ENCODE assay signal across 21 cellular contexts in genomic region chr13:59891053-59891452, GRCh38.
DNase-seq lines count a peak whose midpoint lies in the region; ATAC-seq, FAIRE-seq and TF ChIP-seq lines count a peak whose summit lies in the region.
"Had no signal": no experiment of that assay in that cellular context is flagged by ENCODE, and none has a peak within 500 bp of the region (broad histone marks: within the 10 kb centered on the region; RNA-seq: fewer than 3 reads in every experiment).

No MANE protein-coding gene starts in this region.

- TF ChIP-seq CTCF in endothelial cell of umbilical vein (IDR thresholded peaks at IDR 0.05; ENCODE audit: extremely low read depth in 1 of 2, insufficient read depth in 1 of 2, low read depth in 1 of 2, low read length in 2 of 2) (no peak), osteoblast (IDR thresholded peaks at IDR 0.05; ENCODE audit: extremely low read depth, low read depth, low read length) (no peak)

- ATAC-seq in HG02981 (IDR thresholded peaks at IDR 0.05; ENCODE audit: unreplicated experiment): no peak
- ATAC-seq: GM23338, K562 had no signal

- no peaks in the 10 kb centered on the region for H3K27me3 ChIP-seq in endothelial cell of umbilical vein (ENCODE audit: control insufficient read depth in 2 of 2, insufficient read depth in 2 of 2, low read length in 2 of 2)
- no peaks in the 10 kb centered on the region for H3K27me3 ChIP-seq in osteoblast (ENCODE audit: insufficient read depth, low read length)

- intact Hi-C loops in endothelial cell of umbilical vein (cut with micrococcal nuclease): no loop called here

- DNase-seq in EH (ENCODE audit: low read depth): peak; percentile 11
- DNase-seq in NCI-H69 (lab: John Stamatoyannopoulos, UW): peak; percentile 22
- DNase-seq in endothelial cell of umbilical vein (ENCODE audit: low read depth, low spot score): no peak
- no peak for DNase-seq in osteoblast (ENCODE audit: insufficient read length, low spot score, missing footprints)
- no peak for DNase-seq in central memory CD4-positive, alpha-beta T cell
- DNase-seq in NCI-H748 (lab: John Stamatoyannopoulos, UW; ENCODE audit: unreplicated experiment): no peak
- DNase-seq: AML-193; Caco-2; CD4-positive, alpha-beta T cell; GDM1; HCEC 1CT; IMR-90 had no signal

- H3K36me3 ChIP-seq in endothelial cell of umbilical vein (ENCODE audit: control insufficient read depth in 2 of 2, extremely low read depth in 1 of 2, insufficient read depth in 2 of 2, low read length in 2 of 2) (no peaks in the 10 kb centered on the region), osteoblast (ENCODE audit: insufficient read depth, low read length) (no peaks in the 10 kb centered on the region)

- H4K20me1 ChIP-seq in endothelial cell of umbilical vein (replicated peaks; ENCODE audit: control insufficient read depth, extremely low read depth, insufficient read depth, low read length) (no peaks in the 10 kb centered on the region), osteoblast (ENCODE audit: insufficient read depth, low read length) (no peaks in the 10 kb centered on the region)

- H3K9me3 ChIP-seq in endothelial cell of umbilical vein (replicated peaks; ENCODE audit: control insufficient read depth, insufficient read depth, low read length) (no peaks in the 10 kb centered on the region), osteoblast (ENCODE audit: low read depth, low read length) (no peaks in the 10 kb centered on the region)

- no peak overlapping the region for H3K4me2 ChIP-seq in endothelial cell of umbilical vein (ENCODE audit: insufficient read depth, low read length)
- H3K4me2 ChIP-seq in osteoblast (ENCODE audit: insufficient read depth, low read length): no peak overlapping the region
- H3K4me2 ChIP-seq: GM23338 had no signal

- H2AFZ ChIP-seq in endothelial cell of umbilical vein (ENCODE audit: low read depth, low read length) (no peak overlapping the region), osteoblast (ENCODE audit: low read length) (no peak overlapping the region)
- H2AFZ ChIP-seq: GM23338 had no signal

- dilution Hi-C loops in endothelial cell of umbilical vein (cut with MboI; ENCODE audit: extremely low pct_ligation_motif_present, low sequenced_read_pairs): no loop called here

- H3K9me1 ChIP-seq in endothelial cell of umbilical vein (replicated peaks; ENCODE audit: control insufficient read depth, extremely low read depth, insufficient read depth, low read length): no peaks in the 10 kb centered on the region

- H3K4me1 ChIP-seq in endothelial cell of umbilical vein (ENCODE audit: control insufficient read depth, extremely low read depth, insufficient read depth, low read length) (no peaks in the 10 kb centered on the region), osteoblast (ENCODE audit: insufficient read depth, low read length) (peaks cover 24% of the 10 kb centered on the region)
- H3K4me1 ChIP-seq: Caco-2 had no signal

- H3K79me2 ChIP-seq in endothelial cell of umbilical vein (ENCODE audit: control insufficient read depth, insufficient read depth, low read length) (no peaks in the 10 kb centered on the region), osteoblast (ENCODE audit: insufficient read depth, low read length) (no peaks in the 10 kb centered on the region)

- peak; percentile 37 for FAIRE-seq in endothelial cell of umbilical vein (lab: Jason Lieb, UNC)
- FAIRE-seq: A204.1, D721Med, GM12892, GM18507, H54, K562 had no signal

- H3K4me3 ChIP-seq in endothelial cell of umbilical vein (replicated peaks in 1 of 3; ENCODE audit: insufficient read depth in 1 of 3, low read depth in 1 of 3, low read length in 3 of 3) (no peak overlapping the region), osteoblast (ENCODE audit: insufficient read depth, low read length) (no peak overlapping the region)
- H3K4me3 ChIP-seq: GM23338, K562 had no signal

- no TSS peak for BruUV-seq in endothelial cell of umbilical vein (replicated peaks; lab: Mats Ljungman, UMichigan)

- CTCF ChIA-PET in endothelial cell of umbilical vein (lab: Charles Lee): no interaction called here

- TF ChIP-seq POLR2A in endothelial cell of umbilical vein (IDR thresholded peaks at IDR 0.05; ENCODE audit: low read depth, low read length): no peak

- no peak overlapping the region for H3K27ac ChIP-seq in endothelial cell of umbilical vein (ENCODE audit: insufficient read depth, low read depth, low read length)
- peak overlapping the region; percentile 29 for H3K27ac ChIP-seq in osteoblast (ENCODE audit: low read depth, low read length)
- H3K27ac ChIP-seq: C4-2B had no signal

- H3K9ac ChIP-seq in endothelial cell of umbilical vein (replicated peaks; ENCODE audit: extremely low read depth, insufficient read depth, low read length): no peak overlapping the region

- POLR2A ChIA-PET in endothelial cell of umbilical vein (lab: Charles Lee): no interaction called here

TF ChIP-seq in endothelial cell of umbilical vein, 7 proteins besides CTCF, POLR2A, EP300 and RAD21:
- TF ChIP-seq EZH2 (IDR thresholded peaks at IDR 0.05; ENCODE audit: borderline replicate concordance, low read depth, low read length, severe bottlenecking): no peak
- no peak for TF ChIP-seq MAX (IDR thresholded peaks at IDR 0.05; ENCODE audit: insufficient read depth, insufficient read length)
- no peak for TF ChIP-seq POLR2AphosphoS5 (IDR thresholded peaks at IDR 0.05; ENCODE audit: insufficient read depth, low read depth, low read length)
- TF ChIP-seq MYC (IDR thresholded peaks at IDR 0.05; ENCODE audit: low read depth, low read length): no peak
- no peak for TF ChIP-seq FOS (IDR thresholded peaks at IDR 0.05; ENCODE audit: borderline replicate concordance, insufficient read depth, low read length)
- no peak for TF ChIP-seq JUN (IDR thresholded peaks at IDR 0.05; ENCODE audit: borderline replicate concordance, insufficient read depth, insufficient read length, low read depth)
- no peak for TF ChIP-seq GATA2 (IDR thresholded peaks at IDR 0.05; ENCODE audit: insufficient read depth, insufficient read length, low read depth, low read length)

Comparison
In these comparisons a context has a peak if more than half of its experiments do, and no peak if none do; other contexts are left out.
1. DNase-seq: peak in EH (single experiment) and NCI-H69 (single experiment); none in endothelial cell of umbilical vein (single experiment), osteoblast (single experiment), central memory CD4-positive, alpha-beta T cell (single experiment) and NCI-H748 (single experiment).